7 cellular contexts compared by ENCODE assay signal in genomic region chr15:74955796-74956647, GRCh38. TPM values are rescaled to one million over a fixed set of nuclear protein-coding genes. Genes with fewer than 3 reads are reported as not detected.
A peak's percentile ranks its signal among the peaks of the same experiment; 100 is the strongest.
DNase-seq lines count a peak whose midpoint lies in the region; ATAC-seq, FAIRE-seq and TF ChIP-seq lines count a peak whose summit lies in the region.

No MANE protein-coding gene starts in this region.

- H3K36me3 Mint-ChIP-seq in activated naive CD4-positive, alpha-beta T cell treated with anti-CD3 and anti-CD28 coated beads for 36 hours (ENCODE audit: low read depth) = no peaks in the 10 kb centered on the region
- no peaks in the 10 kb centered on the region for H3K36me3 Mint-ChIP-seq in glutamatergic neuron (ENCODE audit: unreplicated experiment)

- peak; percentile 55 for DNase-seq in GM18507 (ENCODE audit: extremely low spot score, insufficient read length, low read depth)
- DNase-seq in PC-3 = no peak
- peak; percentile 80 for DNase-seq in activated naive CD4-positive, alpha-beta T cell treated with anti-CD3 and anti-CD28 coated beads for 36 hours
- peak; percentile 83 for DNase-seq in glutamatergic neuron
- DNase-seq in pancreas = peak; percentile 73 to 91 (median 82)
- peak; percentile 88 for DNase-seq in transverse colon

- CTCF ChIA-PET in PC-3 (lab: Charles Lee) = no interaction called here
- CTCF ChIA-PET in activated naive CD4-positive, alpha-beta T cell treated with anti-CD3 and anti-CD28 coated beads for 36 hours (lab: Charles Lee) = interaction anchor here (0.7 to 1.3 kb wide), 7 partner anchors 18 to 321 kb away, joined by 3 to 6 read pairs (median 4); partner anchors contain the start of gene COX5A

- H3K27me3 ChIP-seq in PC-3 (ENCODE audit: low read length) (no peaks in the 10 kb centered on the region), pancreas (no peaks in the 10 kb centered on the region), transverse colon (peaks cover 24% of the 10 kb centered on the region)

- H3K27ac Mint-ChIP-seq in activated naive CD4-positive, alpha-beta T cell treated with anti-CD3 and anti-CD28 coated beads for 36 hours = no peak overlapping the region
- no peak overlapping the region for H3K27ac Mint-ChIP-seq in glutamatergic neuron (ENCODE audit: unreplicated experiment)

- POLR2A ChIA-PET in PC-3 (lab: Charles Lee; ENCODE audit: unreplicated experiment) = no interaction called here

- ATAC-seq in HG02970 (IDR thresholded peaks at IDR 0.05; ENCODE audit: low FRiP score, unreplicated experiment) = peak; percentile 37
- ATAC-seq in PC-3 = peak; percentile 29
- ATAC-seq in pancreas = peak; percentile 55 to 75 (median 62)

- intact Hi-C loops in PC-3 (cut with micrococcal nuclease) = no loop called here
- intact Hi-C loops in activated naive CD4-positive, alpha-beta T cell treated with anti-CD3 and anti-CD28 coated beads for 36 hours (cut with micrococcal nuclease) = loop anchor here (1.0 to 5.0 kb wide), 6 partner anchors 18 to 414 kb away; partner anchors contain the start of genes ARID3B, COX5A, PPCDC and SCAMP5
- intact Hi-C loops in pancreas (cut with DNase I) = loop anchor here in 2 of 3 donors (10.0 kb wide), 2 partner anchors 249 to 321 kb away; partner anchors contain the start of gene C15orf39 (in 1 of the 2)
- intact Hi-C loops in transverse colon (cut with DNase I; ENCODE audit: low total_unique reads) = loop anchor here (10.0 kb wide), 1 partner anchor 111 kb away; the partner anchor contains the start of gene ULK3

- H3F3A ChIP-seq in PC-3 (ENCODE audit: low read length, unreplicated experiment) = no peaks in the 10 kb centered on the region

- H3K9me2 ChIP-seq in PC-3 (replicated peaks; ENCODE audit: low read length) = no peaks in the 10 kb centered on the region

- TF ChIP-seq CTCF in PC-3 (conservative IDR thresholded peaks at IDR 0.05; ENCODE audit: low read depth, low read length) (peak; percentile 31; the same call in 1 of the 2 replicates), glutamatergic neuron (IDR thresholded peaks at IDR 0.05; ENCODE audit: partially characterized antibody, unreplicated experiment) (peak; percentile 40), pancreas (IDR thresholded peaks at IDR 0.05) (peak in 2 of 4 donors; percentile 16 to 17), transverse colon (IDR thresholded peaks at IDR 0.05) (peak; percentile 44 to 78 (median 54))

- in situ Hi-C loops in transverse colon (cut with MboI; ENCODE audit: low pct_ligation_motif_present in 1 of 4, low pct_unique_long_range_greater_than_20kb in 1 of 4, low sequenced_read_pairs in 3 of 4) = loop anchor here in 1 of 4 donors (25.0 kb wide), 1 partner anchor 319 kb away; no protein-coding TSS in a partner anchor

- H3K4me1 ChIP-seq in PC-3 (ENCODE audit: insufficient read depth, low read length) = peaks cover 18% of the 10 kb centered on the region; the same call in 1 of the 2 replicates
- H3K4me1 ChIP-seq in pancreas = peaks cover 5 to 16% (median 12%) of the 10 kb centered on the region in 3 donors
- peaks cover 19 to 63% (median 49%) of the 10 kb centered on the region in 4 donors for H3K4me1 ChIP-seq in transverse colon

- H3K27me3 Mint-ChIP-seq in activated naive CD4-positive, alpha-beta T cell treated with anti-CD3 and anti-CD28 coated beads for 36 hours (ENCODE audit: low read depth) = peaks cover 28% of the 10 kb centered on the region
- peaks cover 18% of the 10 kb centered on the region for H3K27me3 Mint-ChIP-seq in glutamatergic neuron (ENCODE audit: unreplicated experiment)

- H3K4me3 Mint-ChIP-seq in activated naive CD4-positive, alpha-beta T cell treated with anti-CD3 and anti-CD28 coated beads for 36 hours = peak overlapping the region; percentile 69
- peak overlapping the region; percentile 55 for H3K4me3 Mint-ChIP-seq in glutamatergic neuron (ENCODE audit: unreplicated experiment)

- peaks cover 8% of the 10 kb centered on the region for H3K79me2 ChIP-seq in PC-3 (ENCODE audit: low read length)

- peak; percentile 5 for FAIRE-seq in GM18507 (lab: Jason Lieb, UNC)
- no peak for FAIRE-seq in pancreas (lab: Jason Lieb, UNC)

- no TSS peak for BruUV-seq in PC-3 (replicated peaks; lab: Mats Ljungman, UMichigan)

- no peaks in the 10 kb centered on the region for H3K36me3 ChIP-seq in PC-3 (ENCODE audit: low read depth, low read length)
- no peaks in the 10 kb centered on the region for H3K36me3 ChIP-seq in pancreas
- no peaks in the 10 kb centered on the region for H3K36me3 ChIP-seq in transverse colon

- no peak for TF ChIP-seq EP300 in transverse colon (IDR thresholded peaks at IDR 0.05; ENCODE audit: low read depth)

- peaks cover 38% of the 10 kb centered on the region for H3K4me1 Mint-ChIP-seq in activated naive CD4-positive, alpha-beta T cell treated with anti-CD3 and anti-CD28 coated beads for 36 hours (ENCODE audit: low read depth)
- peaks cover 11% of the 10 kb centered on the region for H3K4me1 Mint-ChIP-seq in glutamatergic neuron (ENCODE audit: low read depth, unreplicated experiment)

- no peaks in the 10 kb centered on the region for H4K20me1 ChIP-seq in PC-3 (ENCODE audit: low read length)

- H3K27ac ChIP-seq in PC-3 (ENCODE audit: low read length) = no peak overlapping the region
- H3K27ac ChIP-seq in pancreas = peak overlapping the region; percentile 65 to 91 (median 79)
- H3K27ac ChIP-seq in transverse colon = peak overlapping the region; percentile 86 to 93 (median 90)

- TF ChIP-seq POLR2A in transverse colon (IDR thresholded peaks at IDR 0.05) = no peak

- peak overlapping the region; percentile 99 for H2AFZ ChIP-seq in PC-3 (ENCODE audit: low read length)

- H3K4me3 ChIP-seq in PC-3 (ENCODE audit: low read length) (peak overlapping the region; percentile 78), pancreas (peak overlapping the region; percentile 59 to 80 (median 70)), transverse colon (peak overlapping the region; percentile 48 to 63 (median 57))

- H3K4me2 ChIP-seq in PC-3 (ENCODE audit: low read length) = peak overlapping the region; percentile 98

- H3K9me3 ChIP-seq in PC-3 (ENCODE audit: low read length) = no peaks in the 10 kb centered on the region
- H3K9me3 ChIP-seq in pancreas = no peaks in the 10 kb centered on the region
- no peaks in the 10 kb centered on the region for H3K9me3 ChIP-seq in transverse colon

- H3K9ac ChIP-seq in PC-3 (ENCODE audit: low read length) = peak overlapping the region; percentile 55; the same call in 1 of the 2 replicates

- 14 to 17% methylated on average over 88 of the region's 88 CpGs for WGBS in pancreas, 2 donors
- 26% methylated on average over 65 of the region's 88 CpGs; no CpG with 5 or more reads in 1 of the 2 donors for WGBS in transverse colon (ENCODE audit: low coverage in 1 of 2), 2 donors

- H3K9me3 Mint-ChIP-seq in activated naive CD4-positive, alpha-beta T cell treated with anti-CD3 and anti-CD28 coated beads for 36 hours = no peaks in the 10 kb centered on the region
- H3K9me3 Mint-ChIP-seq in glutamatergic neuron (ENCODE audit: unreplicated experiment) = peaks cover 2% of the 10 kb centered on the region

RNA-seq across cellular contexts. Expression of gene RPP25, which starts 0.6 kb away (rescaled TPM):
- total RNA-seq in PC-3 (2014; rRNA removed) (6.6 and 7.1 TPM in 2 replicates), glutamatergic neuron (ENCODE audit: unreplicated experiment) (2.3 TPM), pancreas (1 to 10 TPM; 3.0 to 6.7 (median 4.0) TPM), transverse colon (10 to 100 TPM; 10.1 to 28.4 (median 16.5) TPM)
- 1 to 10 TPM; 3.5 to 3.7 TPM for total RNA-seq in activated naive CD4-positive, alpha-beta T cell treated with anti-CD3 and anti-CD28 coated beads for 36 hours
- 1 to 10 TPM; 5.0 to 6.7 TPM for polyA plus RNA-seq in pancreas

RNA-seq across cellular contexts. Expression of gene COX5A, which starts 18.1 kb away (rescaled TPM):
- total RNA-seq in PC-3 (2014; rRNA removed) (109 and 145 TPM in 2 replicates), glutamatergic neuron (ENCODE audit: unreplicated experiment) (219 TPM), pancreas (100 to 1,000 TPM in 2 of 6 donors, 10 to 100 TPM in 4; 76.4 to 127 (median 80.5) TPM), transverse colon (100 to 1,000 TPM; 135 to 437 (median 219) TPM)
- total RNA-seq in activated naive CD4-positive, alpha-beta T cell treated with anti-CD3 and anti-CD28 coated beads for 36 hours = 100 to 1,000 TPM; 346 to 348 TPM
- polyA plus RNA-seq in pancreas = 100 to 1,000 TPM; 103 to 107 TPM

RNA-seq across cellular contexts. Expression of gene SCAMP5, which starts 39.3 kb away (rescaled TPM):
- 7.0 and 9.0 TPM in 2 replicates for total RNA-seq in PC-3 (2014; rRNA removed)
- under 1 TPM; 0.15 to 0.38 TPM for total RNA-seq in activated naive CD4-positive, alpha-beta T cell treated with anti-CD3 and anti-CD28 coated beads for 36 hours
- 164 TPM for total RNA-seq in glutamatergic neuron (ENCODE audit: unreplicated experiment)
- total RNA-seq in pancreas = 10 to 100 TPM; 27.7 to 59.2 (median 38.8) TPM
- polyA plus RNA-seq in pancreas = 10 to 100 TPM; 24.5 to 54.0 TPM
- total RNA-seq in transverse colon = 10 to 100 TPM in 3 of 4 donors, not detected in 1; 11.3 to 24.8 (median 15.8) TPM

RNA-seq across cellular contexts. Expression of gene FAM219B, which starts 49.4 kb away (rescaled TPM):
- total RNA-seq in PC-3 (2014; rRNA removed) = 23.8 and 24.3 TPM in 2 replicates
- total RNA-seq in activated naive CD4-positive, alpha-beta T cell treated with anti-CD3 and anti-CD28 coated beads for 36 hours = 10 to 100 TPM; 60.3 to 63.0 TPM
- 171 TPM for total RNA-seq in glutamatergic neuron (ENCODE audit: unreplicated experiment)
- total RNA-seq in pancreas = 10 to 100 TPM; 18.2 to 33.8 (median 21.2) TPM
- 10 to 100 TPM; 19.3 to 27.6 TPM for polyA plus RNA-seq in pancreas
- total RNA-seq in transverse colon = 100 to 1,000 TPM in 1 of 4 donors, 10 to 100 TPM in 3; 62.8 to 428 (median 68.7) TPM
